ENCODE assay signal across 9 cellular contexts in the genomic region with DNA sequence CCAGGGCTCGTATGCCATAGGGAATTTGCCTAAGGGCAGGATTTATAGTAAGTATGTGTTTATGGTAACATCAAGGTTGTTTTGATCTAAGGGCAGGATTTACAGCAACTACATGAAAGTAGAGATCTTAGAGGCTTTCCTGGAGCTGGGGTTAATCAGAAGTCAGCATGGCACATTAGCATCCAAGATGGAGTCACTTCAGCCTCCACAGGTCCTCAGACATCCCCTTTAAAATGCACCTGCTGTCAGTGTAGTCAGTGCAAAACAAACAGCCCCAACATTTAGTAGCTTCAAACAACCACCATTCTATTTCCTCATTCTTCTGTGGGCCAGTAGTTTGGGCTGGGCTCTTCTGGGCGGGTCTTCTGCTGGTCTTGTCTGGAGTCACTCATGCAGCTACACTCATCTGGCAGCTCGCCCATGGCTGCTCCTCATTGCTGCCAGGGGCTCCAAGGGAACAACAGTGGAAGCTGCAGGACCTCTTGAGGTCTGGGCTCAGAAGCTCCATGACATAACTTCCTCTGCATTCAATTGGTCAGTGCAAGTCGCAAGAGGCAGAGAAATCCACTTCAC.
DNase-seq lines count a peak whose midpoint lies in the region; ATAC-seq and TF ChIP-seq lines count a peak whose summit lies in the region.
"Had no signal": no experiment of that assay in that cellular context is flagged by ENCODE, and none has a peak within 500 bp of the region (broad histone marks: within the 10 kb centered on the region; RNA-seq: fewer than 3 reads in every experiment).

No MANE protein-coding gene starts in this region.

- no peak overlapping the region for H3K27ac Mint-ChIP-seq in MCF 10A (ENCODE audit: low read depth, unreplicated experiment)
- no peak overlapping the region for H3K27ac Mint-ChIP-seq in activated naive CD8-positive, alpha-beta T cell treated with anti-CD3 and anti-CD28 coated beads, Interleukin-2, amount 50 U/mL, for 24 hours
- H3K27ac Mint-ChIP-seq: activated CD4-positive, alpha-beta memory T cell treated with anti-CD3 and anti-CD28 coated beads, Interleukin-2, amount 10 ng/mL, durations not matched to agents 7 days and 5 days had no signal

- DNase-seq in DMS79 (lab: John Stamatoyannopoulos, UW) (peak; percentile 73), NCI-H2029 (lab: John Stamatoyannopoulos, UW) (peak; percentile 90), MCF 10A (ENCODE audit: unreplicated experiment) (peak; percentile 56), midbrain (lab: John Stamatoyannopoulos, UW) (peak; percentile 50), NK-92 (lab: John Stamatoyannopoulos, UW; ENCODE audit: unreplicated experiment) (no peak), T1000 (lab: John Stamatoyannopoulos, UW) (no peak)
- DNase-seq in activated naive CD8-positive, alpha-beta T cell treated with anti-CD3 and anti-CD28 coated beads, Interleukin-2, amount 50 U/mL, for 24 hours, result no peak
- DNase-seq: activated CD4-positive, alpha-beta memory T cell treated with anti-CD3 and anti-CD28 coated beads, Interleukin-2, amount 10 ng/mL, durations not matched to agents 7 days and 5 days had no signal

- H3K9me3 Mint-ChIP-seq in MCF 10A (ENCODE audit: unreplicated experiment), result peaks cover 1% of the 10 kb centered on the region
- H3K9me3 Mint-ChIP-seq in activated naive CD8-positive, alpha-beta T cell treated with anti-CD3 and anti-CD28 coated beads, Interleukin-2, amount 50 U/mL, for 24 hours, result peaks cover under 1% of the 10 kb centered on the region

- no peak overlapping the region for H3K4me3 Mint-ChIP-seq in MCF 10A (ENCODE audit: unreplicated experiment)
- H3K4me3 Mint-ChIP-seq in activated naive CD8-positive, alpha-beta T cell treated with anti-CD3 and anti-CD28 coated beads, Interleukin-2, amount 50 U/mL, for 24 hours, result no peak overlapping the region
- H3K4me3 Mint-ChIP-seq: activated CD4-positive, alpha-beta memory T cell treated with anti-CD3 and anti-CD28 coated beads, Interleukin-2, amount 10 ng/mL, durations not matched to agents 7 days and 5 days had no signal

- TF ChIP-seq CTCF in MCF 10A (IDR thresholded peaks at IDR 0.05; ENCODE audit: unreplicated experiment), result no peak

- H3K36me3 Mint-ChIP-seq in MCF 10A (ENCODE audit: insufficient read depth, unreplicated experiment), result no peaks in the 10 kb centered on the region
- peaks cover under 1% of the 10 kb centered on the region for H3K36me3 Mint-ChIP-seq in activated naive CD8-positive, alpha-beta T cell treated with anti-CD3 and anti-CD28 coated beads, Interleukin-2, amount 50 U/mL, for 24 hours (ENCODE audit: low read depth)

- POLR2A ChIA-PET in MCF 10A (lab: Yijun Ruan, JAX), result no interaction called here

- BruUV-seq in MCF 10A (replicated peaks; lab: Mats Ljungman, UMichigan), result no TSS peak

- intact Hi-C loops in MCF 10A (cut with micrococcal nuclease), result no loop called here

- no peak for ATAC-seq in HG03097 (IDR thresholded peaks at IDR 0.05; ENCODE audit: low FRiP score, unreplicated experiment)
- ATAC-seq in activated naive CD8-positive, alpha-beta T cell treated with anti-CD3 and anti-CD28 coated beads, Interleukin-2, amount 50 U/mL, for 24 hours, result no peak

- H3K27me3 Mint-ChIP-seq in MCF 10A (ENCODE audit: insufficient read depth, unreplicated experiment), result peaks cover 29% of the 10 kb centered on the region
- peaks cover 4% of the 10 kb centered on the region for H3K27me3 Mint-ChIP-seq in activated naive CD8-positive, alpha-beta T cell treated with anti-CD3 and anti-CD28 coated beads, Interleukin-2, amount 50 U/mL, for 24 hours

- CTCF ChIA-PET in MCF 10A (lab: Yijun Ruan, JAX), result no interaction called here

- peaks cover 6% of the 10 kb centered on the region for H3K4me1 Mint-ChIP-seq in MCF 10A (ENCODE audit: insufficient read depth, unreplicated experiment)
- H3K4me1 Mint-ChIP-seq in activated naive CD8-positive, alpha-beta T cell treated with anti-CD3 and anti-CD28 coated beads, Interleukin-2, amount 50 U/mL, for 24 hours, result no peaks in the 10 kb centered on the region
- H3K4me1 Mint-ChIP-seq: activated CD4-positive, alpha-beta memory T cell treated with anti-CD3 and anti-CD28 coated beads, Interleukin-2, amount 10 ng/mL, durations not matched to agents 7 days and 5 days had no signal

Comparison
In these comparisons a context has a peak if more than half of its experiments do, and no peak if none do; other contexts are left out.
1. DNase-seq: peak in DMS79 (single experiment), NCI-H2029 (single experiment), MCF 10A (single experiment) and midbrain (single experiment); none in NK-92 (single experiment), T1000 (single experiment) and activated naive CD8-positive, alpha-beta T cell treated with anti-CD3 and anti-CD28 coated beads, Interleukin-2, amount 50 U/mL, for 24 hours (single experiment).